In genomic region chr6:105995403-105995699, GRCh38 we compare ENCODE assay signal across 8 cellular contexts.
A peak's percentile ranks its signal among the peaks of the same experiment; 100 is the strongest.
DNase-seq lines count a peak whose midpoint lies in the region; ATAC-seq, FAIRE-seq and TF ChIP-seq lines count a peak whose summit lies in the region.

No MANE protein-coding gene starts in this region.

- peaks cover 36% of the 10 kb centered on the region for H3K4me1 Mint-ChIP-seq in T-helper 1 cell treated with Interleukin-12 subunit alpha and Interleukin-12 subunit beta and Interleukin-4 antibody, amounts not matched to agents 30 μg/mL and 1 μg/mL, for 36 hours (ENCODE audit: low read depth)
- H3K4me1 Mint-ChIP-seq in stimulated activated memory B cell treated with anti-CD40 and anti-IgM and Interleukin-4, amounts not matched to agents 10 μg/mL and 1 μg/mL and 100 μg/mL, for 72 hours = peaks cover 24% of the 10 kb centered on the region

- ATAC-seq in SK-N-SH treated with all-trans-retinoic acid at 6 μM for 48 hours = peak; percentile 9; the same call in 2 of the 3 replicates
- no peak for ATAC-seq in stimulated activated memory B cell treated with anti-CD40 and anti-IgM and Interleukin-4, amounts not matched to agents 10 μg/mL and 1 μg/mL and 100 μg/mL, for 72 hours

- H3K4me3 ChIP-seq in fibroblast of the aortic adventitia (ENCODE audit: low read depth, low read length) = peak overlapping the region; percentile 77

- no peak for TF ChIP-seq POLR2A in GM12891 (IDR thresholded peaks at IDR 0.05; ENCODE audit: low read depth, low read length)

- H3K27me3 Mint-ChIP-seq in T-helper 1 cell treated with Interleukin-12 subunit alpha and Interleukin-12 subunit beta and Interleukin-4 antibody, amounts not matched to agents 30 μg/mL and 1 μg/mL, for 36 hours (ENCODE audit: low read depth) = peaks cover 30% of the 10 kb centered on the region
- peaks cover 9% of the 10 kb centered on the region for H3K27me3 Mint-ChIP-seq in stimulated activated memory B cell treated with anti-CD40 and anti-IgM and Interleukin-4, amounts not matched to agents 10 μg/mL and 1 μg/mL and 100 μg/mL, for 72 hours

- no peak for FAIRE-seq in GM12891 (lab: Jason Lieb, UNC)

- H3K4me3 Mint-ChIP-seq in T-helper 1 cell treated with Interleukin-12 subunit alpha and Interleukin-12 subunit beta and Interleukin-4 antibody, amounts not matched to agents 30 μg/mL and 1 μg/mL, for 36 hours = peak overlapping the region; percentile 94
- peak overlapping the region; percentile 95 for H3K4me3 Mint-ChIP-seq in stimulated activated memory B cell treated with anti-CD40 and anti-IgM and Interleukin-4, amounts not matched to agents 10 μg/mL and 1 μg/mL and 100 μg/mL, for 72 hours

- peaks cover 5% of the 10 kb centered on the region for H3K36me3 Mint-ChIP-seq in T-helper 1 cell treated with Interleukin-12 subunit alpha and Interleukin-12 subunit beta and Interleukin-4 antibody, amounts not matched to agents 30 μg/mL and 1 μg/mL, for 36 hours (ENCODE audit: low read depth)
- no peaks in the 10 kb centered on the region for H3K36me3 Mint-ChIP-seq in stimulated activated memory B cell treated with anti-CD40 and anti-IgM and Interleukin-4, amounts not matched to agents 10 μg/mL and 1 μg/mL and 100 μg/mL, for 72 hours

- peak overlapping the region; percentile 83 for H3K27ac Mint-ChIP-seq in T-helper 1 cell treated with Interleukin-12 subunit alpha and Interleukin-12 subunit beta and Interleukin-4 antibody, amounts not matched to agents 30 μg/mL and 1 μg/mL, for 36 hours
- peak overlapping the region; percentile 46 for H3K27ac Mint-ChIP-seq in stimulated activated memory B cell treated with anti-CD40 and anti-IgM and Interleukin-4, amounts not matched to agents 10 μg/mL and 1 μg/mL and 100 μg/mL, for 72 hours

- DNase-seq in T-helper 1 cell = no peak
- DNase-seq in fibroblast of the aortic adventitia (ENCODE audit: low read depth) = no peak
- no peak for DNase-seq in GM12891 (ENCODE audit: insufficient read length, low spot score)
- DNase-seq in superior temporal gyrus (ENCODE audit: extremely low spot score) = no peak
- DNase-seq in SK-N-DZ (ENCODE audit: low spot score) = no peak

- TF ChIP-seq CTCF in fibroblast of the aortic adventitia (IDR thresholded peaks at IDR 0.05; ENCODE audit: insufficient read depth, low read length) = no peak

- H3K9me3 Mint-ChIP-seq in T-helper 1 cell treated with Interleukin-12 subunit alpha and Interleukin-12 subunit beta and Interleukin-4 antibody, amounts not matched to agents 30 μg/mL and 1 μg/mL, for 36 hours = no peaks in the 10 kb centered on the region
- no peaks in the 10 kb centered on the region for H3K9me3 Mint-ChIP-seq in stimulated activated memory B cell treated with anti-CD40 and anti-IgM and Interleukin-4, amounts not matched to agents 10 μg/mL and 1 μg/mL and 100 μg/mL, for 72 hours

TF ChIP-seq in SK-N-SH treated with all-trans-retinoic acid at 6 μM for 48 hours, 23 proteins besides CTCF, POLR2A, EP300 and RAD21 (continues in another document):
- no peak for TF ChIP-seq ARNTL (CRISPR knock-in tag; IDR thresholded peaks at IDR 0.05; ENCODE audit: borderline replicate concordance, low read depth)
- no peak for TF ChIP-seq PATZ1 (CRISPR knock-in tag; IDR thresholded peaks at IDR 0.05; ENCODE audit: borderline replicate concordance)
- TF ChIP-seq CSRNP3 (CRISPR knock-in tag; IDR thresholded peaks at IDR 0.05) = no peak
- no peak for TF ChIP-seq CREB5 (CRISPR knock-in tag; IDR thresholded peaks at IDR 0.05; ENCODE audit: low read depth)
- no peak for TF ChIP-seq BACH2 (CRISPR knock-in tag; IDR thresholded peaks at IDR 0.05; ENCODE audit: borderline replicate concordance)
- TF ChIP-seq ZNF70 (CRISPR knock-in tag; IDR thresholded peaks at IDR 0.05) = no peak
- no peak for TF ChIP-seq ZC3H10 (CRISPR knock-in tag; IDR thresholded peaks at IDR 0.05)

TF ChIP-seq in GM12891, 5 proteins besides CTCF, POLR2A, EP300 and RAD21:
- TF ChIP-seq PAX5 (IDR thresholded peaks at IDR 0.05; ENCODE audit: insufficient read depth, low read length, severe bottlenecking) (no peak), POLR2AphosphoS5 (IDR thresholded peaks at IDR 0.05; ENCODE audit: low read depth, low read length) (no peak), POU2F2 (IDR thresholded peaks at IDR 0.05; ENCODE audit: low read depth, low read length) (no peak), TAF1 (IDR thresholded peaks at IDR 0.05; ENCODE audit: low read depth, low read length) (no peak), SPI1 (IDR thresholded peaks at IDR 0.05; ENCODE audit: low read depth, low read length) (no peak)
TF ChIP-seq in GM12891: peak in this region for 0.
